In genomic region chr20:13220194-13220856, GRCh38 we compare ENCODE assay signal across 1 cellular context.
A peak's percentile ranks its signal among the peaks of the same experiment; 100 is the strongest.
TF ChIP-seq lines count a peak whose summit lies in the region.

No MANE protein-coding gene starts in this region.

TF ChIP-seq in HepG2, 621 proteins besides CTCF, POLR2A, EP300 and RAD21 (continued from another document and continues in another):
- TF ChIP-seq DNMT1 (CRISPR knock-in tag; IDR thresholded peaks at IDR 0.05) (no peak), SALL1 (CRISPR knock-in tag; IDR thresholded peaks at IDR 0.05) (peak; percentile 80), ZBTB8A (CRISPR knock-in tag; IDR thresholded peaks at IDR 0.05; ENCODE audit: borderline replicate concordance, low read depth) (0 out of 2 replicates have a peak, but pooled peaks have one; percentile 28), FLYWCH1 (CRISPR knock-in tag; IDR thresholded peaks at IDR 0.05) (peak; percentile 29; the same call in 1 of the 2 replicates), CBX2 (IDR thresholded peaks at IDR 0.05; ENCODE audit: low read depth, low read length) (peak; percentile 74; the same call in 1 of the 2 replicates), CBX2 (CRISPR knock-in tag; IDR thresholded peaks at IDR 0.05; ENCODE audit: low read depth) (0 out of 2 replicates have a peak, but pooled peaks have one; percentile 74), FIP1L1 (IDR thresholded peaks at IDR 0.05; ENCODE audit: borderline replicate concordance, insufficient read depth, low read depth, low read length) (no peak), ZBTB3 (CRISPR knock-in tag; IDR thresholded peaks at IDR 0.05; ENCODE audit: borderline replicate concordance, low read depth) (no peak), ZNF446 (CRISPR knock-in tag; IDR thresholded peaks at IDR 0.05) (peak; percentile 93), NFYC (CRISPR knock-in tag; IDR thresholded peaks at IDR 0.05) (peak; percentile 23; the same call in 1 of the 2 replicates), ZNF12 (CRISPR knock-in tag; IDR thresholded peaks at IDR 0.05) (no peak), ZNF891 (CRISPR knock-in tag; IDR thresholded peaks at IDR 0.05) (peak; percentile 67; the same call in 1 of the 2 replicates), RFX5 (IDR thresholded peaks at IDR 0.05; ENCODE audit: low read depth, low read length) (no peak), TRIM22 (IDR thresholded peaks at IDR 0.05) (no peak), ESRRA (CRISPR knock-in tag; IDR thresholded peaks at IDR 0.05; ENCODE audit: low read depth) (peak; percentile 36), NFYB (CRISPR knock-in tag; IDR thresholded peaks at IDR 0.05) (0 out of 2 replicates have a peak, but pooled peaks have one; percentile 16), FOSL2 (CRISPR knock-in tag; IDR thresholded peaks at IDR 0.05) (no peak), NFATC3 (CRISPR knock-in tag; IDR thresholded peaks at IDR 0.05) (no peak), ZNF530 (CRISPR knock-in tag; IDR thresholded peaks at IDR 0.05; ENCODE audit: low read depth) (0 out of 2 replicates have a peak, but pooled peaks have one; percentile 66), FOXP4 (CRISPR knock-in tag; IDR thresholded peaks at IDR 0.05) (0 out of 2 replicates have a peak, but pooled peaks have one; percentile 25), SOX5 (CRISPR knock-in tag; IDR thresholded peaks at IDR 0.05; ENCODE audit: borderline replicate concordance) (peak; percentile 33; the same call in 1 of the 2 replicates), FOXA3 (CRISPR knock-in tag; IDR thresholded peaks at IDR 0.05) (no peak), CHD4 (IDR thresholded peaks at IDR 0.05; ENCODE audit: borderline replicate concordance, low read length) (no peak), ZNF558 (CRISPR knock-in tag; IDR thresholded peaks at IDR 0.05; ENCODE audit: borderline replicate concordance) (no peak), ZNF33B (CRISPR knock-in tag; IDR thresholded peaks at IDR 0.05) (no peak; the same call in 1 of the 2 replicates), MBNL3 (CRISPR knock-in tag; conservative IDR thresholded peaks at IDR 0.05) (no peak), TAF1 (CRISPR knock-in tag; IDR thresholded peaks at IDR 0.05) (no peak; the same call in 1 of the 2 replicates), ZNF180 (CRISPR knock-in tag; IDR thresholded peaks at IDR 0.05; ENCODE audit: borderline replicate concordance, low read depth) (no peak), ZNF225 (CRISPR knock-in tag; IDR thresholded peaks at IDR 0.05) (no peak), CSRNP2 (CRISPR knock-in tag; conservative IDR thresholded peaks at IDR 0.05; ENCODE audit: low read depth) (0 out of 2 replicates have a peak, but pooled peaks have one; percentile 41), HOXA5 (CRISPR knock-in tag; IDR thresholded peaks at IDR 0.05) (peak; percentile 74), MTERF4 (CRISPR knock-in tag; IDR thresholded peaks at IDR 0.05) (peak; percentile 76; the same call in 1 of the 2 replicates), KLF12 (CRISPR knock-in tag; IDR thresholded peaks at IDR 0.05; ENCODE audit: borderline replicate concordance) (0 out of 2 replicates have a peak, but pooled peaks have one; percentile 43), SMAD3 (CRISPR knock-in tag; IDR thresholded peaks at IDR 0.05) (no peak), XBP1 (CRISPR knock-in tag; IDR thresholded peaks at IDR 0.05) (no peak), ZNF143 (CRISPR knock-in tag; IDR thresholded peaks at IDR 0.05) (0 out of 2 replicates have a peak, but pooled peaks have one; percentile 47), ZNF563 (CRISPR knock-in tag; IDR thresholded peaks at IDR 0.05) (peak; percentile 89; the same call in 1 of the 2 replicates), GMEB1 (CRISPR knock-in tag; IDR thresholded peaks at IDR 0.05; ENCODE audit: borderline replicate concordance) (no peak), ZNF317 (CRISPR knock-in tag; IDR thresholded peaks at IDR 0.05) (peak; percentile 63; the same call in 1 of the 2 replicates), YY1 (IDR thresholded peaks at IDR 0.05; ENCODE audit: insufficient read depth, insufficient replicate concordance, low read depth, low read length) (no peak), GZF1 (CRISPR knock-in tag; IDR thresholded peaks at IDR 0.05) (no peak), ZNF746 (CRISPR knock-in tag; IDR thresholded peaks at IDR 0.05) (0 out of 2 replicates have a peak, but pooled peaks have one; percentile 34), TSC22D2 (CRISPR knock-in tag; IDR thresholded peaks at IDR 0.05; ENCODE audit: borderline replicate concordance) (peak; percentile 71; the same call in 1 of the 2 replicates), ARID2 (CRISPR knock-in tag; IDR thresholded peaks at IDR 0.05; ENCODE audit: borderline replicate concordance) (no peak), ZNF577 (CRISPR knock-in tag; IDR thresholded peaks at IDR 0.05; ENCODE audit: borderline replicate concordance, low read depth) (no peak), ZNF550 (CRISPR knock-in tag; IDR thresholded peaks at IDR 0.05; ENCODE audit: borderline replicate concordance) (no peak), ETV6 (CRISPR knock-in tag; conservative IDR thresholded peaks at IDR 0.05) (no peak), ZNF644 (CRISPR knock-in tag; IDR thresholded peaks at IDR 0.05; ENCODE audit: low read depth) (no peak), HNRNPUL1 (IDR thresholded peaks at IDR 0.05; ENCODE audit: low read depth, low read length) (no peak)
- TF ChIP-seq, protein P1, sequence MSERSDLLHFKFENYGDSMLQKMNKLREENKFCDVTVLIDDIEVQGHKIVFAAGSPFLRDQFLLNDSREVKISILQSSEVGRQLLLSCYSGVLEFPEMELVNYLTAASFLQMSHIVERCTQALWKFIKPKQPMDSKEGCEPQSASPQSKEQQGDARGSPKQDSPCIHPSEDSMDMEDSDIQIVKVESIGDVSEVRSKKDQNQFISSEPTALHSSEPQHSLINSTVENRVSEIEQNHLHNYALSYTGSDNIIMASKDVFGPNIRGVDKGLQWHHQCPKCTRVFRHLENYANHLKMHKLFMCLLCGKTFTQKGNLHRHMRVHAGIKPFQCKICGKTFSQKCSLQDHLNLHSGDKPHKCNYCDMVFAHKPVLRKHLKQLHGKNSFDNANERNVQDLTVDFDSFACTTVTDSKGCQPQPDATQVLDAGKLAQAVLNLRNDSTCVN (CRISPR knock-in tag; IDR thresholded peaks at IDR 0.05; ENCODE audit: borderline replicate concordance), result peak; percentile 17; the same call in 1 of the 2 replicates
- TF ChIP-seq, protein P2, sequence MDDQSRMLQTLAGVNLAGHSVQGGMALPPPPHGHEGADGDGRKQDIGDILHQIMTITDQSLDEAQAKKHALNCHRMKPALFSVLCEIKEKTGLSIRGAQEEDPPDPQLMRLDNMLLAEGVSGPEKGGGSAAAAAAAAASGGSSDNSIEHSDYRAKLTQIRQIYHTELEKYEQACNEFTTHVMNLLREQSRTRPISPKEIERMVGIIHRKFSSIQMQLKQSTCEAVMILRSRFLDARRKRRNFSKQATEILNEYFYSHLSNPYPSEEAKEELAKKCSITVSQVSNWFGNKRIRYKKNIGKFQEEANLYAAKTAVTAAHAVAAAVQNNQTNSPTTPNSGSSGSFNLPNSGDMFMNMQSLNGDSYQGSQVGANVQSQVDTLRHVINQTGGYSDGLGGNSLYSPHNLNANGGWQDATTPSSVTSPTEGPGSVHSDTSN (CRISPR knock-in tag; IDR thresholded peaks at IDR 0.05; ENCODE audit: borderline replicate concordance), result peak; percentile 71; the same call in 1 of the 2 replicates
- TF ChIP-seq, protein P3, sequence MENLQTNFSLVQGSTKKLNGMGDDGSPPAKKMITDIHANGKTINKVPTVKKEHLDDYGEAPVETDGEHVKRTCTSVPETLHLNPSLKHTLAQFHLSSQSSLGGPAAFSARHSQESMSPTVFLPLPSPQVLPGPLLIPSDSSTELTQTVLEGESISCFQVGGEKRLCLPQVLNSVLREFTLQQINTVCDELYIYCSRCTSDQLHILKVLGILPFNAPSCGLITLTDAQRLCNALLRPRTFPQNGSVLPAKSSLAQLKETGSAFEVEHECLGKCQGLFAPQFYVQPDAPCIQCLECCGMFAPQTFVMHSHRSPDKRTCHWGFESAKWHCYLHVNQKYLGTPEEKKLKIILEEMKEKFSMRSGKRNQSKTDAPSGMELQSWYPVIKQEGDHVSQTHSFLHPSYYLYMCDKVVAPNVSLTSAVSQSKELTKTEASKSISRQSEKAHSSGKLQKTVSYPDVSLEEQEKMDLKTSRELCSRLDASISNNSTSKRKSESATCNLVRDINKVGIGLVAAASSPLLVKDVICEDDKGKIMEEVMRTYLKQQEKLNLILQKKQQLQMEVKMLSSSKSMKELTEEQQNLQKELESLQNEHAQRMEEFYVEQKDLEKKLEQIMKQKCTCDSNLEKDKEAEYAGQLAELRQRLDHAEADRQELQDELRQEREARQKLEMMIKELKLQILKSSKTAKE (CRISPR knock-in tag; IDR thresholded peaks at IDR 0.05; ENCODE audit: borderline replicate concordance), result peak; percentile 61; the same call in 1 of the 2 replicates
- TF ChIP-seq, protein P4, sequence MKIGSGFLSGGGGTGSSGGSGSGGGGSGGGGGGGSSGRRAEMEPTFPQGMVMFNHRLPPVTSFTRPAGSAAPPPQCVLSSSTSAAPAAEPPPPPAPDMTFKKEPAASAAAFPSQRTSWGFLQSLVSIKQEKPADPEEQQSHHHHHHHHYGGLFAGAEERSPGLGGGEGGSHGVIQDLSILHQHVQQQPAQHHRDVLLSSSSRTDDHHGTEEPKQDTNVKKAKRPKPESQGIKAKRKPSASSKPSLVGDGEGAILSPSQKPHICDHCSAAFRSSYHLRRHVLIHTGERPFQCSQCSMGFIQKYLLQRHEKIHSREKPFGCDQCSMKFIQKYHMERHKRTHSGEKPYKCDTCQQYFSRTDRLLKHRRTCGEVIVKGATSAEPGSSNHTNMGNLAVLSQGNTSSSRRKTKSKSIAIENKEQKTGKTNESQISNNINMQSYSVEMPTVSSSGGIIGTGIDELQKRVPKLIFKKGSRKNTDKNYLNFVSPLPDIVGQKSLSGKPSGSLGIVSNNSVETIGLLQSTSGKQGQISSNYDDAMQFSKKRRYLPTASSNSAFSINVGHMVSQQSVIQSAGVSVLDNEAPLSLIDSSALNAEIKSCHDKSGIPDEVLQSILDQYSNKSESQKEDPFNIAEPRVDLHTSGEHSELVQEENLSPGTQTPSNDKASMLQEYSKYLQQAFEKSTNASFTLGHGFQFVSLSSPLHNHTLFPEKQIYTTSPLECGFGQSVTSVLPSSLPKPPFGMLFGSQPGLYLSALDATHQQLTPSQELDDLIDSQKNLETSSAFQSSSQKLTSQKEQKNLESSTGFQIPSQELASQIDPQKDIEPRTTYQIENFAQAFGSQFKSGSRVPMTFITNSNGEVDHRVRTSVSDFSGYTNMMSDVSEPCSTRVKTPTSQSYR (CRISPR knock-in tag; IDR thresholded peaks at IDR 0.05; ENCODE audit: borderline replicate concordance), result no peak
- TF ChIP-seq, protein P5, sequence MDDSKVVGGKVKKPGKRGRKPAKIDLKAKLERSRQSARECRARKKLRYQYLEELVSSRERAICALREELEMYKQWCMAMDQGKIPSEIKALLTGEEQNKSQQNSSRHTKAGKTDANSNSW (CRISPR knock-in tag; IDR thresholded peaks at IDR 0.05; ENCODE audit: borderline replicate concordance), result peak; percentile 90; the same call in 1 of the 2 replicates
